ENCODE assay signal across 9 cellular contexts in genomic region chr5:66864240-66864884, GRCh38.
A peak's percentile ranks its signal among the peaks of the same experiment; 100 is the strongest.
DNase-seq lines count a peak whose midpoint lies in the region; ATAC-seq, FAIRE-seq and TF ChIP-seq lines count a peak whose summit lies in the region.
"Had no signal": no experiment of that assay in that cellular context is flagged by ENCODE, and none has a peak within 500 bp of the region (broad histone marks: within the 10 kb centered on the region; RNA-seq: fewer than 3 reads in every experiment).

No MANE protein-coding gene starts in this region.

- TF ChIP-seq CTCF in GM12878 (IDR thresholded peaks at IDR 0.05 in 2 of 3, conservative IDR thresholded peaks at IDR 0.05 in 1 of 3; ENCODE audit: control insufficient read depth in 2 of 3, extremely low read depth in 1 of 3, insufficient read depth in 1 of 3, low read depth in 3 of 3, low read length in 3 of 3): peak in 2 of 3 experiments; percentile 18 to 30; a peak in 2 of 6 replicates

- TF ChIP-seq POLR2A in GM12878 (IDR thresholded peaks at IDR 0.05; ENCODE audit: low read depth, low read length): no peak

- peaks cover 0 to 2% of the 10 kb centered on the region in 2 experiments; a peak in 2 of 4 replicates for H3K27me3 ChIP-seq in GM12878 (replicated peaks in 1 of 2; ENCODE audit: control insufficient read depth in 2 of 2, insufficient read depth in 2 of 2, low read length in 1 of 2)

- DNase-seq in DMS 273 (lab: John Stamatoyannopoulos, UW; ENCODE audit: unreplicated experiment) (peak; percentile 67), DMS 273 treated with DMSO at 0.1 percent for 48 hours (lab: John Stamatoyannopoulos, UW) (no peak), LoVo (ENCODE audit: low spot score) (peak; percentile 40), GM12878 (ENCODE audit: low read depth, low spot score) (no peak), memory B cell (ENCODE audit: low spot score in 2 of 2) (no peak), cerebellar cortex (ENCODE audit: low spot score) (no peak)

- BruUV-seq in GM12878 (replicated peaks; lab: Mats Ljungman, UMichigan): no TSS peak

- no peak overlapping the region for H3K4me2 ChIP-seq in GM12878 (ENCODE audit: control insufficient read depth, insufficient read depth)

- H3K27ac ChIP-seq in GM12878 (ENCODE audit: control insufficient read depth, insufficient read depth): no peak overlapping the region

- no peak overlapping the region for H3K27ac Mint-ChIP-seq in memory B cell

- CTCF ChIA-PET in GM12878 (lab: Yijun Ruan, JAX): no interaction called here

- peaks cover 11% of the 10 kb centered on the region for H3K4me1 Mint-ChIP-seq in memory B cell

- no peaks in the 10 kb centered on the region for H3K9me3 Mint-ChIP-seq in memory B cell

- no peaks in the 10 kb centered on the region for H4K20me1 ChIP-seq in GM12878 (ENCODE audit: control insufficient read depth, insufficient read depth)

- ATAC-seq in GM12878 (no peak), memory B cell (ENCODE audit: low read depth) (peak; percentile 35), GM18858 (IDR thresholded peaks at IDR 0.05; ENCODE audit: unreplicated experiment) (no peak), GM18502 (IDR thresholded peaks at IDR 0.05; ENCODE audit: poor library complexity, unreplicated experiment) (no peak)

- H3K27me3 Mint-ChIP-seq in memory B cell: peaks cover 2% of the 10 kb centered on the region

- no peak overlapping the region for H3K9ac ChIP-seq in GM12878 (ENCODE audit: control insufficient read depth, insufficient read depth, low read length)

- in situ Hi-C loops in GM12878 (cut with MboI): no loop called here

- no peaks in the 10 kb centered on the region for H3K9me3 ChIP-seq in GM12878 (replicated peaks; ENCODE audit: control insufficient read depth, insufficient read depth, low read length)

- WGBS in GM12878 (ENCODE audit: insufficient coverage, insufficient replicate concordance, low lambda C conversion rate, missing lambda C conversion rate): 30% methylated on average over 10 of the region's 10 CpGs

- H3K36me3 ChIP-seq in GM12878 (ENCODE audit: control insufficient read depth in 2 of 2, insufficient read depth in 2 of 2, low read length in 1 of 2): no peaks in the 10 kb centered on the region

- POLR2A ChIA-PET in GM12878 (lab: Charles Lee): no interaction called here

- no peaks in the 10 kb centered on the region for H3K79me2 ChIP-seq in GM12878 (ENCODE audit: control insufficient read depth, insufficient read depth, low read length)

- peak; percentile 45; the same call in 1 of the 2 replicates for TF ChIP-seq RAD21 in GM12878 (IDR thresholded peaks at IDR 0.05; ENCODE audit: insufficient read depth, low read depth, low read length)

- TF ChIP-seq EP300 in GM12878 (IDR thresholded peaks at IDR 0.05; ENCODE audit: borderline replicate concordance in 1 of 2, control insufficient read depth in 1 of 2, low read depth in 2 of 2, low read length in 2 of 2): no peak

- no peak for FAIRE-seq in GM12878 (lab: Jason Lieb, UNC)
- FAIRE-seq: A204.1 had no signal

- RAD21 ChIA-PET in GM12878 (lab: Charles Lee; ENCODE audit: unreplicated experiment): interaction anchor here (0.7 kb wide), 1 partner anchor 442 kb away, joined by 6 read pairs; no protein-coding TSS in a partner anchor

- no peak overlapping the region for H2AFZ ChIP-seq in GM12878 (ENCODE audit: control insufficient read depth, low read depth, low read length)

- SMC1A ChIA-PET in GM12878 (lab: Charles Lee; ENCODE audit: uncharacterized antibody, unreplicated experiment): no interaction called here

- intact Hi-C loops in GM12878 (cut with micrococcal nuclease; ENCODE audit: unreplicated experiment): no loop called here

- no peaks in the 10 kb centered on the region for H3K4me1 ChIP-seq in GM12878 (ENCODE audit: control insufficient read depth, insufficient read depth, low read length)

- peaks cover 2% of the 10 kb centered on the region for H3K36me3 Mint-ChIP-seq in memory B cell

- no peak overlapping the region for H3K4me3 ChIP-seq in GM12878

- H3K4me3 Mint-ChIP-seq in memory B cell: no peak overlapping the region

TF ChIP-seq in GM12878, 131 proteins besides CTCF, POLR2A, EP300 and RAD21:
- TF ChIP-seq, protein P1, sequence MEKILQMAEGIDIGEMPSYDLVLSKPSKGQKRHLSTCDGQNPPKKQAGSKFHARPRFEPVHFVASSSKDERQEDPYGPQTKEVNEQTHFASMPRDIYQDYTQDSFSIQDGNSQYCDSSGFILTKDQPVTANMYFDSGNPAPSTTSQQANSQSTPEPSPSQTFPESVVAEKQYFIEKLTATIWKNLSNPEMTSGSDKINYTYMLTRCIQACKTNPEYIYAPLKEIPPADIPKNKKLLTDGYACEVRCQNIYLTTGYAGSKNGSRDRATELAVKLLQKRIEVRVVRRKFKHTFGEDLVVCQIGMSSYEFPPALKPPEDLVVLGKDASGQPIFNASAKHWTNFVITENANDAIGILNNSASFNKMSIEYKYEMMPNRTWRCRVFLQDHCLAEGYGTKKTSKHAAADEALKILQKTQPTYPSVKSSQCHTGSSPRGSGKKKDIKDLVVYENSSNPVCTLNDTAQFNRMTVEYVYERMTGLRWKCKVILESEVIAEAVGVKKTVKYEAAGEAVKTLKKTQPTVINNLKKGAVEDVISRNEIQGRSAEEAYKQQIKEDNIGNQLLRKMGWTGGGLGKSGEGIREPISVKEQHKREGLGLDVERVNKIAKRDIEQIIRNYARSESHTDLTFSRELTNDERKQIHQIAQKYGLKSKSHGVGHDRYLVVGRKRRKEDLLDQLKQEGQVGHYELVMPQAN (conservative IDR thresholded peaks at IDR 0.05): no peak
- no peak for TF ChIP-seq SP1 (IDR thresholded peaks at IDR 0.05; ENCODE audit: low read depth, low read length)
- no peak for TF ChIP-seq BCL3 (IDR thresholded peaks at IDR 0.05; ENCODE audit: borderline replicate concordance, insufficient read depth, low read depth, low read length, poor library complexity, severe bottlenecking)
- no peak for TF ChIP-seq RELA (IDR thresholded peaks at IDR 0.05; ENCODE audit: borderline replicate concordance, partially characterized antibody)
- TF ChIP-seq WRNIP1 (IDR thresholded peaks at IDR 0.05; ENCODE audit: borderline replicate concordance, low read depth, low read length): no peak
- TF ChIP-seq JUND (IDR thresholded peaks at IDR 0.05; ENCODE audit: low read depth, low read length): no peak
- no peak for TF ChIP-seq TCF12 (IDR thresholded peaks at IDR 0.05; ENCODE audit: low read depth, low read length)
- no peak for TF ChIP-seq RBBP5 (conservative IDR thresholded peaks at IDR 0.05)
- TF ChIP-seq KLF5 (IDR thresholded peaks at IDR 0.05; ENCODE audit: partially characterized antibody): no peak
- no peak for TF ChIP-seq LARP7 (IDR thresholded peaks at IDR 0.05)
- TF ChIP-seq MLLT1 (IDR thresholded peaks at IDR 0.05): no peak

Comparison
In these comparisons a context has a peak if more than half of its experiments do, and no peak if none do; other contexts are left out.
1. DNase-seq: peak in DMS 273 (single experiment) and LoVo (single experiment); none in DMS 273 treated with DMSO at 0.1 percent for 48 hours (single experiment), GM12878 (single experiment), memory B cell (0 of 2) and cerebellar cortex (single experiment).